10 cellular contexts compared by ENCODE assay signal in genomic region chr3:97815149-97815917, GRCh38. TPM values are rescaled to one million over a fixed set of nuclear protein-coding genes. Genes with fewer than 3 reads are reported as not detected.
DNase-seq lines count a peak whose midpoint lies in the region; FAIRE-seq and TF ChIP-seq lines count a peak whose summit lies in the region.
"Had no signal": no experiment of that assay in that cellular context is flagged by ENCODE, and none has a peak within 500 bp of the region (broad histone marks: within the 10 kb centered on the region; RNA-seq: fewer than 3 reads in every experiment).

No MANE protein-coding gene starts in this region.

- peaks cover 15% of the 10 kb centered on the region for H3K4me1 Mint-ChIP-seq in activated CD4-positive, alpha-beta T cell treated with anti-CD3 and anti-CD28 coated beads, Interleukin-2, amount 10 ng/mL, durations not matched to agents 7 days and 5 days
- H3K4me1 Mint-ChIP-seq: endodermal cell had no signal

- POLR2A ChIA-PET in HEK293T (lab: Yijun Ruan, JAX): no interaction called here
- POLR2A ChIA-PET in activated CD4-positive, alpha-beta T cell treated with anti-CD3 and anti-CD28 coated beads, Interleukin-2, amount 10 ng/mL, durations not matched to agents 7 days and 5 days (lab: Charles Lee): interaction anchor here (0.5 kb wide), 1 partner anchor 774 kb away, joined by 3 read pairs; no protein-coding TSS in a partner anchor

- no peaks in the 10 kb centered on the region for H4K20me1 ChIP-seq in keratinocyte (ENCODE audit: control insufficient read depth, extremely low read depth, insufficient read depth, low read length)

- no peak for TF ChIP-seq POLR2A in stomach (IDR thresholded peaks at IDR 0.05)

- peaks cover 10% of the 10 kb centered on the region for H3K27me3 Mint-ChIP-seq in activated CD4-positive, alpha-beta T cell treated with anti-CD3 and anti-CD28 coated beads, Interleukin-2, amount 10 ng/mL, durations not matched to agents 7 days and 5 days

- H3K9me1 ChIP-seq in keratinocyte (ENCODE audit: control insufficient read depth, extremely low read depth, insufficient read depth, low read length): no peaks in the 10 kb centered on the region

- no peaks in the 10 kb centered on the region for H3K27me3 ChIP-seq in keratinocyte (ENCODE audit: control insufficient read depth, extremely low read depth, insufficient read depth, low read length)
- H3K27me3 ChIP-seq in stomach: no peaks in the 10 kb centered on the region

- no peak overlapping the region for H3K4me2 ChIP-seq in keratinocyte (ENCODE audit: control insufficient read depth, extremely low read depth, insufficient read depth, low read depth, low read length)

- FAIRE-seq in keratinocyte (lab: Jason Lieb, UNC) (peak; percentile 68), kidney (lab: Jason Lieb, UNC) (no peak)
- FAIRE-seq: islet of Langerhans had no signal

- CTCF ChIA-PET in HEK293T (lab: Yijun Ruan, JAX): interaction anchor here (0.7 kb wide), 1 partner anchor 900 kb away, joined by 4 read pairs; no protein-coding TSS in a partner anchor
- CTCF ChIA-PET in activated CD4-positive, alpha-beta T cell treated with anti-CD3 and anti-CD28 coated beads, Interleukin-2, amount 10 ng/mL, durations not matched to agents 7 days and 5 days (lab: Charles Lee): interaction anchor here (1.3 kb wide), 1 partner anchor 209 kb away, joined by 3 read pairs; no protein-coding TSS in a partner anchor

- intact Hi-C loops in kidney (cut with DNase I) (no loop called here), stomach (cut with DNase I; ENCODE audit: low total_unique reads) (no loop called here)

- H2AFZ ChIP-seq in keratinocyte (ENCODE audit: control insufficient read depth, low read length): no peak overlapping the region

- H3K27ac ChIP-seq in keratinocyte (ENCODE audit: control insufficient read depth, insufficient read depth, low read length) (no peak overlapping the region), kidney (ENCODE audit: low read depth in 2 of 2, low read length in 2 of 2) (no peak overlapping the region), stomach (no peak overlapping the region)

- H3K79me2 ChIP-seq in keratinocyte (ENCODE audit: control insufficient read depth, insufficient read depth, low read length): no peaks in the 10 kb centered on the region

- TF ChIP-seq EP300 in stomach (IDR thresholded peaks at IDR 0.05): no peak

- H3K4me1 ChIP-seq in keratinocyte (ENCODE audit: control insufficient read depth, extremely low read depth, insufficient read depth, low read length) (peaks cover 23% of the 10 kb centered on the region), kidney (ENCODE audit: control insufficient read depth in 1 of 2, insufficient read depth in 1 of 2, low read depth in 1 of 2, low read length in 2 of 2) (no peaks in the 10 kb centered on the region), stomach (peaks cover 0 to 1% (median 0%) of the 10 kb centered on the region in 4 donors)

- no peak overlapping the region for H3K9ac ChIP-seq in keratinocyte (ENCODE audit: control insufficient read depth, extremely low read depth, insufficient read depth, low read length)
- H3K9ac ChIP-seq in kidney (ENCODE audit: low read length in 2 of 2): no peak overlapping the region

- no peaks in the 10 kb centered on the region for H3K9me3 Mint-ChIP-seq in activated CD4-positive, alpha-beta T cell treated with anti-CD3 and anti-CD28 coated beads, Interleukin-2, amount 10 ng/mL, durations not matched to agents 7 days and 5 days
- H3K9me3 Mint-ChIP-seq: endodermal cell had no signal

- H3K9me3 ChIP-seq in keratinocyte (ENCODE audit: control insufficient read depth, low read depth, low read length) (no peaks in the 10 kb centered on the region), kidney (ENCODE audit: control insufficient read depth in 1 of 2, low read length in 2 of 2) (no peaks in the 10 kb centered on the region), stomach (no peaks in the 10 kb centered on the region)

- H3K36me3 Mint-ChIP-seq in activated CD4-positive, alpha-beta T cell treated with anti-CD3 and anti-CD28 coated beads, Interleukin-2, amount 10 ng/mL, durations not matched to agents 7 days and 5 days (ENCODE audit: low read depth): no peaks in the 10 kb centered on the region

- H3K27ac Mint-ChIP-seq in activated CD4-positive, alpha-beta T cell treated with anti-CD3 and anti-CD28 coated beads, Interleukin-2, amount 10 ng/mL, durations not matched to agents 7 days and 5 days: no peak overlapping the region
- H3K27ac Mint-ChIP-seq: endodermal cell had no signal

- dilution Hi-C loops in keratinocyte (cut with MboI; ENCODE audit: extremely low pct_ligation_motif_present, low sequenced_read_pairs): no loop called here

- H3K36me3 ChIP-seq in keratinocyte (ENCODE audit: control insufficient read depth in 2 of 2, extremely low read depth in 1 of 2, insufficient read depth in 2 of 2, low read length in 2 of 2) (no peaks in the 10 kb centered on the region), kidney (ENCODE audit: control insufficient read depth in 1 of 2, insufficient read depth in 2 of 2, low read length in 2 of 2) (no peaks in the 10 kb centered on the region), stomach (no peaks in the 10 kb centered on the region)

- DNase-seq in Daoy (ENCODE audit: low read depth) (peak; percentile 40), HEK293T (ENCODE audit: extremely low spot score) (no peak), keratinocyte (ENCODE audit: low read depth, low spot score) (no peak), kidney (no peak), stomach (no peak), NCI-H128 (lab: John Stamatoyannopoulos, UW; ENCODE audit: unreplicated experiment) (no peak), HuH-7 (ENCODE audit: low spot score) (no peak)
- DNase-seq in activated CD4-positive, alpha-beta T cell treated with anti-CD3 and anti-CD28 coated beads, Interleukin-2, amount 10 ng/mL, durations not matched to agents 7 days and 5 days: peak; percentile 63
- DNase-seq: endodermal cell had no signal

- TF ChIP-seq CTCF in keratinocyte (optimal IDR thresholded peaks at IDR 0.05 in 1 of 3, IDR thresholded peaks at IDR 0.05 in 1 of 3, conservative IDR thresholded peaks at IDR 0.05 in 1 of 3; ENCODE audit: extremely low read depth in 1 of 3, insufficient read depth in 2 of 3, low read length in 3 of 3) (no peak), kidney (IDR thresholded peaks at IDR 0.05; ENCODE audit: borderline replicate concordance, extremely low read depth, insufficient read depth) (no peak), stomach (IDR thresholded peaks at IDR 0.05) (no peak)

- 0 to 88% (median 33%) methylated on average over 1 of the region's 1 CpG for WGBS in stomach, 5 donors

- H3K4me3 Mint-ChIP-seq in activated CD4-positive, alpha-beta T cell treated with anti-CD3 and anti-CD28 coated beads, Interleukin-2, amount 10 ng/mL, durations not matched to agents 7 days and 5 days: no peak overlapping the region
- H3K4me3 Mint-ChIP-seq: endodermal cell had no signal

- H3K4me3 ChIP-seq in keratinocyte (ENCODE audit: control insufficient read depth in 2 of 3, extremely low read depth in 1 of 3, insufficient read depth in 2 of 3, low read depth in 1 of 3, low read length in 3 of 3) (no peak overlapping the region), kidney (ENCODE audit: low read length in 2 of 2) (no peak overlapping the region), stomach (no peak overlapping the region)

TF ChIP-seq in HEK293T, 16 proteins besides CTCF, POLR2A, EP300 and RAD21:
- TF ChIP-seq ZNF384 (IDR thresholded peaks at IDR 0.05) (0 out of 2 replicates have a peak, but pooled peaks have one; percentile 9), FOXK2 (IDR thresholded peaks at IDR 0.05) (no peak)

RNA-seq across cellular contexts. Expression of gene CRYBG3, which starts 6.5 kb away (rescaled TPM):
- 10.8 and 18.0 TPM in 2 replicates for total RNA-seq in Daoy (2014; rRNA removed; shearing (Covaris generic))
- total RNA-seq in activated CD4-positive, alpha-beta T cell treated with anti-CD3 and anti-CD28 coated beads, Interleukin-2, amount 10 ng/mL, durations not matched to agents 7 days and 5 days: 1 to 10 TPM; 5.3 to 6.2 TPM
- 5.4 to 6.9 TPM (median 5.5 TPM) in 3 replicates for polyA plus RNA-seq in keratinocyte
- 15.3 TPM for polyA plus RNA-seq in keratinocyte (2011; ENCODE audit: low read depth)
- 1.6 and 2.5 TPM in 2 replicates for polyA plus RNA-seq in keratinocyte (2011; cell fraction: cytosol; rRNA removed)
- polyA plus RNA-seq in keratinocyte (2011; cell fraction: nucleus; rRNA removed): 10.0 and 14.5 TPM in 2 replicates
- polyA plus RNA-seq in keratinocyte (2012; ENCODE audit: low replicate concordance): 4.5 and 4.8 TPM in 2 replicates
- polyA minus RNA-seq in keratinocyte: 7.9 to 21.2 TPM (median 11.8 TPM) in 3 replicates
- 5.6 TPM for polyA minus RNA-seq in keratinocyte (2011; cell fraction: cytosol; rRNA and poly(A)+ RNA removed)
- polyA minus RNA-seq in keratinocyte (2011; cell fraction: nucleus; rRNA and poly(A)+ RNA removed): 23.3 and 37.2 TPM in 2 replicates
- 20.7 TPM for total RNA-seq in kidney
- 3.1 TPM for polyA plus RNA-seq in kidney (ENCODE audit: insufficient read depth, low read depth, low replicate concordance)
- total RNA-seq in stomach: 10 to 100 TPM; 18.2 to 57.6 (median 47.3) TPM
- polyA plus RNA-seq in stomach: 10 to 100 TPM in 1 of 3 donors, 1 to 10 TPM in 2; 5.7 to 10.2 (median 8.3) TPM

RNA-seq across cellular contexts. Expression of gene ARL6, which starts 50.8 kb away (rescaled TPM):
- total RNA-seq in Daoy (2014; rRNA removed; shearing (Covaris generic)): 17.4 and 17.8 TPM in 2 replicates
- total RNA-seq in activated CD4-positive, alpha-beta T cell treated with anti-CD3 and anti-CD28 coated beads, Interleukin-2, amount 10 ng/mL, durations not matched to agents 7 days and 5 days: 1 to 10 TPM; 3.7 to 4.1 TPM
- polyA plus RNA-seq in keratinocyte: 4.2 to 8.3 TPM (median 7.4 TPM) in 3 replicates
- polyA plus RNA-seq in keratinocyte (2011; ENCODE audit: low read depth): 1.6 TPM
- polyA plus RNA-seq in keratinocyte (2011; cell fraction: cytosol; rRNA removed): 2.9 and 6.7 TPM in 2 replicates
- 5.1 and 6.3 TPM in 2 replicates for polyA plus RNA-seq in keratinocyte (2011; cell fraction: nucleus; rRNA removed)
- 2.9 and 4.4 TPM in 2 replicates for polyA plus RNA-seq in keratinocyte (2012; ENCODE audit: low replicate concordance)
- polyA minus RNA-seq in keratinocyte: 3.2 to 12.5 TPM (median 10.1 TPM) in 3 replicates
- polyA minus RNA-seq in keratinocyte (2011; cell fraction: cytosol; rRNA and poly(A)+ RNA removed): 2.7 TPM
- 5.4 and 8.9 TPM in 2 replicates for polyA minus RNA-seq in keratinocyte (2011; cell fraction: nucleus; rRNA and poly(A)+ RNA removed)
- 10.7 TPM for total RNA-seq in kidney
- 7.8 TPM for polyA plus RNA-seq in kidney (ENCODE audit: insufficient read depth, low read depth, low replicate concordance)
- 10 to 100 TPM in 1 of 5 donors, 1 to 10 TPM in 2, under 1 TPM in 2; 0.58 to 19.1 (median 1.8) TPM for total RNA-seq in stomach
- 1 to 10 TPM; 2.0 to 3.8 (median 3.2) TPM for polyA plus RNA-seq in stomach

Comparison
In these comparisons a context has a peak if more than half of its experiments do, and no peak if none do; other contexts are left out.
1. DNase-seq: peak in Daoy (single experiment) and activated CD4-positive, alpha-beta T cell treated with anti-CD3 and anti-CD28 coated beads, Interleukin-2, amount 10 ng/mL, durations not matched to agents 7 days and 5 days (single experiment); none in HEK293T (single experiment), keratinocyte (single experiment), kidney (single experiment), stomach (single experiment), NCI-H128 (single experiment) and HuH-7 (single experiment).